In genomic region chr12:6951551-6952120, GRCh38 we compare ENCODE assay signal across 10 cellular contexts. TPM values are rescaled to one million over a fixed set of nuclear protein-coding genes. Genes with fewer than 3 reads are reported as not detected.
DNase-seq lines count a peak whose midpoint lies in the region; ATAC-seq and TF ChIP-seq lines count a peak whose summit lies in the region.
"Had no signal": no experiment of that assay in that cellular context is flagged by ENCODE, and none has a peak within 500 bp of the region (broad histone marks: within the 10 kb centered on the region; RNA-seq: fewer than 3 reads in every experiment).

No MANE protein-coding gene starts in this region.

- peaks cover 71% of the 10 kb centered on the region for H3K4me1 Mint-ChIP-seq in activated CD4-positive, alpha-beta T cell treated with anti-CD3 and anti-CD28 coated beads for 36 hours
- peaks cover 78% of the 10 kb centered on the region for H3K4me1 Mint-ChIP-seq in activated T-cell treated with anti-CD3 and anti-CD28 coated beads, Interleukin-2, amount 50 U/mL, for 72 hours (ENCODE audit: low read depth)

- H3K4me3 ChIP-seq in stomach, result peak overlapping the region; percentile 32 to 50 (median 46)

- no peaks in the 10 kb centered on the region for H3K9me3 Mint-ChIP-seq in activated CD4-positive, alpha-beta T cell treated with anti-CD3 and anti-CD28 coated beads for 36 hours (ENCODE audit: low read depth)
- H3K9me3 Mint-ChIP-seq in activated T-cell treated with anti-CD3 and anti-CD28 coated beads, Interleukin-2, amount 50 U/mL, for 72 hours, result no peaks in the 10 kb centered on the region

- no peak for TF ChIP-seq POLR2A in stomach (IDR thresholded peaks at IDR 0.05)

- H3K27me3 ChIP-seq in layer of hippocampus (ENCODE audit: control insufficient read depth, insufficient read depth, low read length), result no peaks in the 10 kb centered on the region
- H3K27me3 ChIP-seq in stomach, result no peaks in the 10 kb centered on the region

- H3K9me3 ChIP-seq in stomach, result no peaks in the 10 kb centered on the region

- DNase-seq in activated CD4-positive, alpha-beta T cell treated with anti-CD3 and anti-CD28 coated beads for 36 hours, result peak; percentile 54
- DNase-seq in activated CD4-positive, alpha-beta T cell treated with anti-CD3 and anti-CD28 coated beads for 4 hours, result no peak
- DNase-seq in activated T-cell treated with anti-CD3 and anti-CD28 coated beads, Interleukin-2, amount 50 U/mL, for 72 hours, result peak in 1 of 2 donors; percentile 44
- DNase-seq in stomach (no peak), hippocampal formation (lab: John Stamatoyannopoulos, UW) (no peak), NCI-H1436 treated with DMSO at 0.1 percent for 48 hours (lab: John Stamatoyannopoulos, UW) (no peak)

- no peak for TF ChIP-seq CTCF in stomach (IDR thresholded peaks at IDR 0.05)

- H3K4me1 ChIP-seq in stomach, result peaks cover 0 to 72% (median 19%) of the 10 kb centered on the region in 4 donors

- H3K36me3 ChIP-seq in stomach, result peaks cover 3 to 19% (median 16%) of the 10 kb centered on the region in 4 donors

- no peak for TF ChIP-seq EP300 in stomach (IDR thresholded peaks at IDR 0.05)

- H3K27ac ChIP-seq in layer of hippocampus (ENCODE audit: low read depth, low read length) (peak overlapping the region; percentile 83), stomach (peak overlapping the region; percentile 43 to 96 (median 71))

- intact Hi-C loops in activated CD4-positive, alpha-beta T cell treated with anti-CD3 and anti-CD28 coated beads for 36 hours (cut with DNase I, micrococcal nuclease), result loop anchor here (5.0 to 10.0 kb wide), 3 partner anchors 344 to 983 kb away; partner anchors contain the start of genes CHD4 (in 1 of the 2), GAPDH (in 1 of the 2) and SLC2A3 (in 1 of the 2)
- intact Hi-C loops in stomach (cut with DNase I; ENCODE audit: low total_unique reads), result no loop called here

- H3K27me3 Mint-ChIP-seq in activated CD4-positive, alpha-beta T cell treated with anti-CD3 and anti-CD28 coated beads for 36 hours, result no peaks in the 10 kb centered on the region
- H3K27me3 Mint-ChIP-seq in activated T-cell treated with anti-CD3 and anti-CD28 coated beads, Interleukin-2, amount 50 U/mL, for 72 hours (ENCODE audit: low read depth), result no peaks in the 10 kb centered on the region

- WGBS in stomach, 5 donors, result 74 to 81% (median 76%) methylated on average over 13 to 20 of the region's 20 CpGs

- peak overlapping the region; percentile 97 for H3K27ac Mint-ChIP-seq in activated CD4-positive, alpha-beta T cell treated with anti-CD3 and anti-CD28 coated beads for 36 hours
- peak overlapping the region; percentile 96 for H3K27ac Mint-ChIP-seq in activated T-cell treated with anti-CD3 and anti-CD28 coated beads, Interleukin-2, amount 50 U/mL, for 72 hours

- ATAC-seq in activated CD4-positive, alpha-beta T cell treated with anti-CD3 and anti-CD28 coated beads for 36 hours, result peak; percentile 13
- peak; percentile 5 to 12 for ATAC-seq in activated T-cell treated with anti-CD3 and anti-CD28 coated beads, Interleukin-2, amount 50 U/mL, for 72 hours (replicated peaks in 1 of 2)
- no peak for ATAC-seq in HG03342 (IDR thresholded peaks at IDR 0.05; ENCODE audit: unreplicated experiment)

- CTCF ChIA-PET in activated CD4-positive, alpha-beta T cell treated with anti-CD3 and anti-CD28 coated beads for 36 hours (lab: Charles Lee), result interaction anchor here (0.6 to 11.3 kb wide), 8 partner anchors 9 to 140 kb away, joined by 3 to 237 read pairs (median 4); no protein-coding TSS in a partner anchor

- H3K4me3 Mint-ChIP-seq in activated CD4-positive, alpha-beta T cell treated with anti-CD3 and anti-CD28 coated beads for 36 hours, result peak overlapping the region; percentile 95
- peak overlapping the region; percentile 77 to 92 for H3K4me3 Mint-ChIP-seq in activated T-cell treated with anti-CD3 and anti-CD28 coated beads, Interleukin-2, amount 50 U/mL, for 72 hours

- H3K36me3 Mint-ChIP-seq in activated CD4-positive, alpha-beta T cell treated with anti-CD3 and anti-CD28 coated beads for 36 hours (ENCODE audit: low read depth), result peaks cover 54% of the 10 kb centered on the region
- peaks cover 11 to 15% of the 10 kb centered on the region in 2 donors for H3K36me3 Mint-ChIP-seq in activated T-cell treated with anti-CD3 and anti-CD28 coated beads, Interleukin-2, amount 50 U/mL, for 72 hours (ENCODE audit: insufficient read depth in 2 of 2)

- POLR2A ChIA-PET in activated CD4-positive, alpha-beta T cell treated with anti-CD3 and anti-CD28 coated beads for 36 hours (lab: Charles Lee), result interaction anchor here (0.5 to 2.2 kb wide), 6 partner anchors 8 to 347 kb away, joined by 3 to 19 read pairs (median 4); partner anchors contain the start of genes C12orf57 and RNU7-1

RNA-seq across cellular contexts. Expression of gene PTPN6, which starts 0.5 kb away (rescaled TPM):
- 100 to 1,000 TPM; 335 to 483 TPM for total RNA-seq in activated CD4-positive, alpha-beta T cell treated with anti-CD3 and anti-CD28 coated beads for 36 hours
- total RNA-seq in activated T-cell treated with anti-CD3 and anti-CD28 coated beads, Interleukin-2, amount 50 U/mL, for 72 hours, result 100 to 1,000 TPM; 238 to 313 TPM
- total RNA-seq in stomach, result 10 to 100 TPM; 11.2 to 36.6 (median 28.0) TPM
- polyA plus RNA-seq in stomach, result 10 to 100 TPM; 40.6 to 51.2 (median 41.2) TPM

RNA-seq across cellular contexts. Expression of gene C12orf57, which starts 7.8 kb away (rescaled TPM):
- 100 to 1,000 TPM; 189 to 208 TPM for total RNA-seq in activated CD4-positive, alpha-beta T cell treated with anti-CD3 and anti-CD28 coated beads for 36 hours
- total RNA-seq in activated T-cell treated with anti-CD3 and anti-CD28 coated beads, Interleukin-2, amount 50 U/mL, for 72 hours, result 100 to 1,000 TPM; 259 to 301 TPM
- 100 to 1,000 TPM; 155 to 453 (median 306) TPM for total RNA-seq in stomach
- 100 to 1,000 TPM; 418 to 621 (median 443) TPM for polyA plus RNA-seq in stomach

RNA-seq across cellular contexts. Expression of gene RNU7-1, which starts 8.0 kb away (rescaled TPM):
- not detected for total RNA-seq in activated CD4-positive, alpha-beta T cell treated with anti-CD3 and anti-CD28 coated beads for 36 hours
- not detected for total RNA-seq in activated T-cell treated with anti-CD3 and anti-CD28 coated beads, Interleukin-2, amount 50 U/mL, for 72 hours
- not detected for total RNA-seq in stomach
- not detected for polyA plus RNA-seq in stomach
- total RNA-seq: bronchial epithelial cell, pulmonary artery endothelial cell had no signal

RNA-seq across cellular contexts. Expression of gene PHB2, which starts 18.8 kb away (rescaled TPM):
- 100 to 1,000 TPM; 398 to 502 TPM for total RNA-seq in activated CD4-positive, alpha-beta T cell treated with anti-CD3 and anti-CD28 coated beads for 36 hours
- total RNA-seq in activated T-cell treated with anti-CD3 and anti-CD28 coated beads, Interleukin-2, amount 50 U/mL, for 72 hours, result 100 to 1,000 TPM; 296 to 348 TPM
- total RNA-seq in stomach, result 100 to 1,000 TPM in 4 of 5 donors, 10 to 100 TPM in 1; 49.2 to 441 (median 150) TPM
- polyA plus RNA-seq in stomach, result 100 to 1,000 TPM; 150 to 179 (median 154) TPM

RNA-seq across cellular contexts. Expression of gene EMG1, which starts 19.1 kb away (rescaled TPM):
- 100 to 1,000 TPM in 1 of 2 experiments, 10 to 100 TPM in 1; 85.0 to 106 TPM for total RNA-seq in activated CD4-positive, alpha-beta T cell treated with anti-CD3 and anti-CD28 coated beads for 36 hours
- total RNA-seq in activated T-cell treated with anti-CD3 and anti-CD28 coated beads, Interleukin-2, amount 50 U/mL, for 72 hours, result 10 to 100 TPM; 44.9 to 45.7 TPM
- total RNA-seq in stomach, result 10 to 100 TPM in 3 of 5 donors, 1 to 10 TPM in 2; 1.2 to 86.6 (median 25.2) TPM
- 10 to 100 TPM; 19.3 to 22.7 (median 21.7) TPM for polyA plus RNA-seq in stomach

Comparison
In these comparisons a context has a peak if more than half of its experiments do, and no peak if none do; other contexts are left out.
1. RNA of gene PTPN6, which starts 0.5 kb away (total RNA-seq): 335 to 483 TPM in activated CD4-positive, alpha-beta T cell treated with anti-CD3 and anti-CD28 coated beads for 36 hours and 238 to 313 TPM in activated T-cell treated with anti-CD3 and anti-CD28 coated beads, Interleukin-2, amount 50 U/mL, for 72 hours; 11.2 to 36.6 TPM in stomach; every median in the first group is over 4 times any median in the second.